In genomic region chr12:76784600-76785051, GRCh38 we compare ENCODE assay signal across 12 cellular contexts. TPM values are rescaled to one million over a fixed set of nuclear protein-coding genes. Genes with fewer than 3 reads are reported as not detected.
DNase-seq lines count a peak whose midpoint lies in the region; ATAC-seq, FAIRE-seq and TF ChIP-seq lines count a peak whose summit lies in the region.
"Had no signal": no experiment of that assay in that cellular context is flagged by ENCODE, and none has a peak within 500 bp of the region (broad histone marks: within the 10 kb centered on the region; RNA-seq: fewer than 3 reads in every experiment).

No MANE protein-coding gene starts in this region.

- H4K5ac ChIP-seq in IMR-90 (ENCODE audit: low read depth, low read length), result no peak overlapping the region; the same call in 1 of the 2 replicates

- H3K4me2 ChIP-seq in IMR-90 (ENCODE audit: low read depth, low read length) (peak overlapping the region; percentile 47; the same call in 1 of the 2 replicates), keratinocyte (ENCODE audit: control insufficient read depth, extremely low read depth, insufficient read depth, low read depth, low read length) (peak overlapping the region; percentile 49)

- CTCF ChIA-PET in IMR-90 (lab: Yijun Ruan, JAX), result no interaction called here
- CTCF ChIA-PET in activated CD8-positive, alpha-beta memory T cell treated with anti-CD3 and anti-CD28 coated beads, Interleukin-2, amount 10 ng/mL, durations not matched to agents 7 days and 5 days (lab: Charles Lee), result no interaction called here

- peak overlapping the region; percentile 57; the same call in 1 of the 2 replicates for H3K18ac ChIP-seq in IMR-90 (ENCODE audit: low read depth, low read length)

- H2AK5ac ChIP-seq in IMR-90 (ENCODE audit: low read depth, low read length), result no peak overlapping the region

- peak; percentile 77 for DNase-seq in IMR-90
- DNase-seq in chondrocyte (ENCODE audit: low spot score), result no peak
- no peak for DNase-seq in keratinocyte (ENCODE audit: low read depth, low spot score)
- peak; percentile 57 for DNase-seq in stromal cell of bone marrow (ENCODE audit: low read depth)
- DNase-seq in stimulated activated naive CD4-positive, alpha-beta T cell (lab: John Stamatoyannopoulos, UW), result no peak
- DNase-seq in activated CD8-positive, alpha-beta memory T cell treated with anti-CD3 and anti-CD28 coated beads, Interleukin-2, amount 10 ng/mL, durations not matched to agents 7 days and 5 days, result no peak
- DNase-seq: cerebellar nuclear complex; DND-41; NCI-H1048; right lobe of liver; stimulated activated CD8-positive, alpha-beta memory T cell treated with anti-CD3 and anti-CD28 coated beads, Interleukin-4, amount 100 ng/mL, for 48 hours had no signal

- no peak for TF ChIP-seq RAD21 in IMR-90 (IDR thresholded peaks at IDR 0.05; ENCODE audit: low read length)

- H3K27ac ChIP-seq in IMR-90 (ENCODE audit: insufficient read depth, low read length), result no peak overlapping the region
- no peak overlapping the region for H3K27ac ChIP-seq in keratinocyte (ENCODE audit: control insufficient read depth, insufficient read depth, low read length)
- H3K27ac ChIP-seq: right lobe of liver had no signal

- H3K9ac ChIP-seq in IMR-90 (ENCODE audit: low read depth, low read length) (no peak overlapping the region), keratinocyte (ENCODE audit: control insufficient read depth, extremely low read depth, insufficient read depth, low read length) (no peak overlapping the region)

- no peak for TF ChIP-seq POLR2A in IMR-90 (IDR thresholded peaks at IDR 0.05; ENCODE audit: low read depth, low read length)

- peaks cover 14% of the 10 kb centered on the region for H3K9me3 Mint-ChIP-seq in chondrocyte (ENCODE audit: low read depth)
- H3K9me3 Mint-ChIP-seq in activated CD8-positive, alpha-beta memory T cell treated with anti-CD3 and anti-CD28 coated beads, Interleukin-2, amount 10 ng/mL, durations not matched to agents 7 days and 5 days (ENCODE audit: low read depth), result peaks cover 5% of the 10 kb centered on the region

- BruUV-seq in IMR-90 (replicated peaks; lab: Mats Ljungman, UMichigan), result no TSS peak

- no peak overlapping the region; the same call in 2 of the 3 replicates for H2BK15ac ChIP-seq in IMR-90 (ENCODE audit: low read depth, low read length)

- peak overlapping the region; percentile 82 for H2BK5ac ChIP-seq in IMR-90 (ENCODE audit: low read depth, low read length, poor library complexity, severe bottlenecking)

- dilution Hi-C loops in IMR-90 (cut with HindIII; ENCODE audit: low sequenced_read_pairs, unreplicated experiment) (no loop called here), keratinocyte (cut with MboI; ENCODE audit: extremely low pct_ligation_motif_present, low sequenced_read_pairs) (no loop called here)

- peaks cover 15 to 65% of the 10 kb centered on the region in 2 experiments; a peak in 3 of 4 replicates for H3K79me1 ChIP-seq in IMR-90 (ENCODE audit: low read depth in 1 of 2, low read length in 2 of 2)

- peaks cover 4% of the 10 kb centered on the region for H3K36me3 Mint-ChIP-seq in chondrocyte (ENCODE audit: low read depth)
- peaks cover 16% of the 10 kb centered on the region for H3K36me3 Mint-ChIP-seq in activated CD8-positive, alpha-beta memory T cell treated with anti-CD3 and anti-CD28 coated beads, Interleukin-2, amount 10 ng/mL, durations not matched to agents 7 days and 5 days

- 0 out of 2 replicates have a peak overlapping the region, but pooled peaks have one; percentile 44 for H3K14ac ChIP-seq in IMR-90 (replicated peaks; ENCODE audit: low read depth, low read length)

- peaks cover 73% of the 10 kb centered on the region for H3K4me1 Mint-ChIP-seq in chondrocyte (ENCODE audit: low read depth)
- H3K4me1 Mint-ChIP-seq in activated CD8-positive, alpha-beta memory T cell treated with anti-CD3 and anti-CD28 coated beads, Interleukin-2, amount 10 ng/mL, durations not matched to agents 7 days and 5 days, result no peaks in the 10 kb centered on the region

- in situ Hi-C loops in IMR-90 (cut with MboI; ENCODE audit: low sequenced_read_pairs), result no loop called here

- H3K79me2 ChIP-seq in keratinocyte (ENCODE audit: control insufficient read depth, insufficient read depth, low read length), result peaks cover 32% of the 10 kb centered on the region

- H4K8ac ChIP-seq in IMR-90 (ENCODE audit: low read depth in 2 of 2, low read length in 2 of 2), result peak overlapping the region in 1 of 2 experiments; percentile 26; a peak in 2 of 4 replicates

- peak; percentile 48 for FAIRE-seq in keratinocyte (lab: Jason Lieb, UNC)

- WGBS in IMR-90 (ENCODE audit: extremely low coverage in 2 of 2, insufficient read length in 1 of 2), 2 experiments, result 50% methylated on average over 1 of the region's 4 CpGs; no CpG with 5 or more reads in 1 of the 2 experiments

- H3K27me3 ChIP-seq in IMR-90 (ENCODE audit: control insufficient read depth, insufficient read depth, low read length), result no peaks in the 10 kb centered on the region
- no peaks in the 10 kb centered on the region for H3K27me3 ChIP-seq in keratinocyte (ENCODE audit: control insufficient read depth, extremely low read depth, insufficient read depth, low read length)
- H3K27me3 ChIP-seq: right lobe of liver had no signal

- H3K4me3 ChIP-seq in IMR-90 (ENCODE audit: insufficient read depth, low read depth, low read length) (no peak overlapping the region), keratinocyte (ENCODE audit: control insufficient read depth in 2 of 3, extremely low read depth in 1 of 3, insufficient read depth in 2 of 3, low read depth in 1 of 3, low read length in 3 of 3) (peak overlapping the region in 1 of 3 experiments; percentile 1)
- H3K4me3 ChIP-seq: right lobe of liver had no signal

- no peaks in the 10 kb centered on the region for H3K27me3 Mint-ChIP-seq in chondrocyte (ENCODE audit: low read depth)
- no peaks in the 10 kb centered on the region for H3K27me3 Mint-ChIP-seq in activated CD8-positive, alpha-beta memory T cell treated with anti-CD3 and anti-CD28 coated beads, Interleukin-2, amount 10 ng/mL, durations not matched to agents 7 days and 5 days

- H2BK20ac ChIP-seq in IMR-90 (ENCODE audit: low read depth, low read length), result no peak overlapping the region

- H4K91ac ChIP-seq in IMR-90 (ENCODE audit: insufficient read depth, low read depth, low read length), result peak overlapping the region; percentile 2; the same call in 1 of the 2 replicates

- no peak for TF ChIP-seq CTCF in IMR-90 (conservative IDR thresholded peaks at IDR 0.05; ENCODE audit: low read depth, low read length)
- TF ChIP-seq CTCF in chondrocyte (IDR thresholded peaks at IDR 0.05), result no peak
- no peak for TF ChIP-seq CTCF in keratinocyte (optimal IDR thresholded peaks at IDR 0.05 in 1 of 3, IDR thresholded peaks at IDR 0.05 in 1 of 3, conservative IDR thresholded peaks at IDR 0.05 in 1 of 3; ENCODE audit: extremely low read depth in 1 of 3, insufficient read depth in 2 of 3, low read length in 3 of 3)

- H3K4me1 ChIP-seq in IMR-90 (ENCODE audit: control insufficient read depth, insufficient read depth, low read length) (peaks cover 7% of the 10 kb centered on the region), keratinocyte (ENCODE audit: control insufficient read depth, extremely low read depth, insufficient read depth, low read length) (peaks cover 4% of the 10 kb centered on the region)
- H3K4me1 ChIP-seq: right lobe of liver had no signal

- ATAC-seq in IMR-90 (ENCODE audit: low read depth), result peak; percentile 75
- ATAC-seq in activated CD8-positive, alpha-beta memory T cell treated with anti-CD3 and anti-CD28 coated beads, Interleukin-2, amount 10 ng/mL, durations not matched to agents 7 days and 5 days, result no peak
- ATAC-seq in HG03135 (IDR thresholded peaks at IDR 0.05; ENCODE audit: unreplicated experiment), result no peak
- ATAC-seq: right lobe of liver had no signal

- peak overlapping the region; percentile 87 for H3K27ac Mint-ChIP-seq in chondrocyte (ENCODE audit: unreplicated experiment)
- H3K27ac Mint-ChIP-seq in activated CD8-positive, alpha-beta memory T cell treated with anti-CD3 and anti-CD28 coated beads, Interleukin-2, amount 10 ng/mL, durations not matched to agents 7 days and 5 days, result no peak overlapping the region

- H4K20me1 ChIP-seq in IMR-90 (ENCODE audit: insufficient read depth, low read length), result no peaks in the 10 kb centered on the region
- no peaks in the 10 kb centered on the region for H4K20me1 ChIP-seq in keratinocyte (ENCODE audit: control insufficient read depth, extremely low read depth, insufficient read depth, low read length)

- no peak overlapping the region for H3K4me3 Mint-ChIP-seq in chondrocyte (ENCODE audit: unreplicated experiment)
- no peak overlapping the region for H3K4me3 Mint-ChIP-seq in activated CD8-positive, alpha-beta memory T cell treated with anti-CD3 and anti-CD28 coated beads, Interleukin-2, amount 10 ng/mL, durations not matched to agents 7 days and 5 days

- H2BK120ac ChIP-seq in IMR-90 (ENCODE audit: low read depth, low read length), result 0 out of 2 replicates have a peak overlapping the region, but pooled peaks have one; percentile 6

- POLR2A ChIA-PET in IMR-90 (lab: Charles Lee; ENCODE audit: unreplicated experiment), result no interaction called here

- H3K9me3 ChIP-seq in IMR-90 (ENCODE audit: control insufficient read depth, insufficient read depth, low read length) (no peaks in the 10 kb centered on the region; the same call in 1 of the 2 replicates), keratinocyte (ENCODE audit: control insufficient read depth, low read depth, low read length) (no peaks in the 10 kb centered on the region)
- H3K9me3 ChIP-seq: right lobe of liver had no signal

- H3K36me3 ChIP-seq in IMR-90 (ENCODE audit: control insufficient read depth, insufficient read depth, low read length) (no peaks in the 10 kb centered on the region), keratinocyte (ENCODE audit: control insufficient read depth in 2 of 2, extremely low read depth in 1 of 2, insufficient read depth in 2 of 2, low read length in 2 of 2) (no peaks in the 10 kb centered on the region)
- H3K36me3 ChIP-seq: right lobe of liver had no signal

- intact Hi-C loops in IMR-90 (cut with micrococcal nuclease), result no loop called here

- H3K23ac ChIP-seq in IMR-90 (ENCODE audit: low read depth, low read length), result no peak overlapping the region

- H3K4ac ChIP-seq in IMR-90 (ENCODE audit: low read depth, low read length), result no peak overlapping the region; the same call in 1 of the 2 replicates

- no peak overlapping the region for H2AFZ ChIP-seq in IMR-90 (replicated peaks; ENCODE audit: low read length, poor library complexity)
- H2AFZ ChIP-seq in keratinocyte (ENCODE audit: control insufficient read depth, low read length), result no peak overlapping the region

- H3K56ac ChIP-seq in IMR-90 (ENCODE audit: extremely low read depth, insufficient read depth, low read length), result no peak overlapping the region

- H3K9me1 ChIP-seq in IMR-90 (ENCODE audit: insufficient read depth, low read length), result no peaks in the 10 kb centered on the region
- no peaks in the 10 kb centered on the region for H3K9me1 ChIP-seq in keratinocyte (ENCODE audit: control insufficient read depth, extremely low read depth, insufficient read depth, low read length)

- H2AK9ac ChIP-seq in IMR-90 (replicated peaks; ENCODE audit: low read depth, low read length, poor library complexity), result no peak overlapping the region

RNA-seq across cellular contexts. Expression of gene ZDHHC17, which starts 20.7 kb away (rescaled TPM):
- total RNA-seq in IMR-90 (2012; rRNA removed) (86.4 and 125 TPM in 2 replicates), chondrocyte (36.0 to 43.0 TPM (median 39.6 TPM) in 3 replicates)
- polyA plus RNA-seq in IMR-90 (2012; rRNA removed) (23.3 and 24.8 TPM in 2 replicates), keratinocyte (14.0 to 28.2 TPM (median 27.8 TPM) in 3 replicates)
- polyA plus RNA-seq in IMR-90 (2012; cell fraction: cytosol; rRNA removed), result 3.4 and 4.4 TPM in 2 replicates
- 13.2 and 134 TPM in 2 replicates for polyA plus RNA-seq in IMR-90 (2012; cell fraction: nucleus; rRNA removed; ENCODE audit: low replicate concordance)
- 10.3 TPM for polyA plus RNA-seq in keratinocyte (2011; ENCODE audit: low read depth)
- polyA plus RNA-seq in keratinocyte (2011; cell fraction: cytosol; rRNA removed), result 4.5 and 9.4 TPM in 2 replicates
- 51.3 and 56.0 TPM in 2 replicates for polyA plus RNA-seq in keratinocyte (2011; cell fraction: nucleus; rRNA removed)
- 7.1 and 9.0 TPM in 2 replicates for polyA plus RNA-seq in keratinocyte (2012; ENCODE audit: low replicate concordance)
- 25.4 to 116 TPM (median 61.2 TPM) in 3 replicates for polyA minus RNA-seq in keratinocyte
- polyA minus RNA-seq in keratinocyte (2011; cell fraction: cytosol; rRNA and poly(A)+ RNA removed), result 10.7 TPM
- 52.9 and 102 TPM in 2 replicates for polyA minus RNA-seq in keratinocyte (2011; cell fraction: nucleus; rRNA and poly(A)+ RNA removed)
- total RNA-seq in activated CD8-positive, alpha-beta memory T cell treated with anti-CD3 and anti-CD28 coated beads, Interleukin-2, amount 10 ng/mL, durations not matched to agents 7 days and 5 days, result 10 to 100 TPM; 19.9 to 25.9 TPM

Comparison
In these comparisons a context has a peak if more than half of its experiments do, and no peak if none do; other contexts are left out.
1. DNase-seq: peak in IMR-90 (single experiment) and stromal cell of bone marrow (single experiment); none in chondrocyte (single experiment), keratinocyte (single experiment), stimulated activated naive CD4-positive, alpha-beta T cell (0 of 6) and activated CD8-positive, alpha-beta memory T cell treated with anti-CD3 and anti-CD28 coated beads, Interleukin-2, amount 10 ng/mL, durations not matched to agents 7 days and 5 days (single experiment).